8 cellular contexts compared by ENCODE assay signal in the genomic region with DNA sequence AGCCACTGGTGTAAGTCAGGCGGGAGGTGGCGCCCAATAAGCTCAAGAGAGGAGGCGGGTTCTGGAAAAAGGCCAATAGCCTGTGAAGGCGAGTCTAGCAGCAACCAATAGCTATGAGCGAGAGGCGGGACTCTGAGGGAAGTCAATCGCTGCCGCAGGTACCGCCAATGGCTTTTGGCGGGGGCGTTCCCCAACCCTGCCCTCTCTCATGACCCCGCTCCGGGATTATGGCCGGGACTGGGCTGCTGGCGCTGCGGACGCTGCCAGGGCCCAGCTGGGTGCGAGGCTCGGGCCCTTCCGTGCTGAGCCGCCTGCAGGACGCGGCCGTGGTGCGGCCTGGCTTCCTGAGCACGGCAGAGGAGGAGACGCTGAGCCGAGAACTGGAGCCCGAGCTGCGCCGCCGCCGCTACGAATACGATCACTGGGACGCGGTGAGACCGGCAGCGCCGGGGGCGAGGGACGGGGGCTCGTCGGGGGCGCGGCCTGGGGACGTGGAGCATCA. TPM values are rescaled to one million over a fixed set of nuclear protein-coding genes. Genes with fewer than 3 reads are reported as not detected.
DNase-seq lines count a peak whose midpoint lies in the region; ATAC-seq and TF ChIP-seq lines count a peak whose summit lies in the region.

A gene with protein sequence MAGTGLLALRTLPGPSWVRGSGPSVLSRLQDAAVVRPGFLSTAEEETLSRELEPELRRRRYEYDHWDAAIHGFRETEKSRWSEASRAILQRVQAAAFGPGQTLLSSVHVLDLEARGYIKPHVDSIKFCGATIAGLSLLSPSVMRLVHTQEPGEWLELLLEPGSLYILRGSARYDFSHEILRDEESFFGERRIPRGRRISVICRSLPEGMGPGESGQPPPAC (plus strand): TSS at position 201 of the 502 bp plus-strand sequence. CDS start 27 bp downstream, at position 228.

- H3K79me2 ChIP-seq in DOHH2 (ENCODE audit: control insufficient read depth, low read length): no peaks in the 10 kb centered on the region

- peak within 1 kb of the TSS; percentile 83 for H3K27ac ChIP-seq in DOHH2 (ENCODE audit: low read depth, low read length)
- H3K27ac ChIP-seq in RWPE2 (ENCODE audit: poor library complexity, severe bottlenecking): peak within 1 kb of the TSS; percentile 76

- H3K4me3 Mint-ChIP-seq in natural killer cell: peak within 1 kb of the TSS; percentile 91

- no peaks in the 10 kb centered on the region for H3K36me3 Mint-ChIP-seq in natural killer cell

- peak; percentile 99 for DNase-seq in H4 (ENCODE audit: low spot score)
- peak; percentile 100 for DNase-seq in LoVo (ENCODE audit: low spot score)
- DNase-seq in RWPE2 (ENCODE audit: low spot score): peak; percentile 99
- peak; percentile 98 for DNase-seq in activated effector memory CD4-positive, alpha-beta T cell treated with anti-CD3 and anti-CD28 coated beads, Interleukin-2, amount 50 U/mL, for 16 hours
- peak; percentile 100 for DNase-seq in fibroblast of pulmonary artery (ENCODE audit: low read depth)
- peak; percentile 92 for DNase-seq in natural killer cell
- peak; percentile 96 to 99 (median 98) for DNase-seq in stimulated activated naive CD4-positive, alpha-beta T cell (lab: John Stamatoyannopoulos, UW)

- peaks cover 15 to 25% of the 10 kb centered on the region in 2 donors for H3K4me1 Mint-ChIP-seq in natural killer cell

- H3K4me3 ChIP-seq in DOHH2 (ENCODE audit: low read length): peak within 1 kb of the TSS; percentile 98
- H3K4me3 ChIP-seq in RWPE2 (ENCODE audit: severe bottlenecking): peak within 1 kb of the TSS; percentile 73
- peak within 1 kb of the TSS; percentile 79 for H3K4me3 ChIP-seq in fibroblast of pulmonary artery (replicated peaks; ENCODE audit: low read depth, low read length)

- H3K4me2 ChIP-seq in DOHH2 (ENCODE audit: low read length): peak within 1 kb of the TSS; percentile 67

- H3K9me3 ChIP-seq in DOHH2 (ENCODE audit: control insufficient read depth, insufficient read depth, low read length) (no peaks in the 10 kb centered on the region), RWPE2 (ENCODE audit: severe bottlenecking) (no peaks in the 10 kb centered on the region)

- H3F3A ChIP-seq in DOHH2 (ENCODE audit: control insufficient read depth, insufficient read depth): 0 out of 2 replicates have a peak, but pooled peaks cover 5% of the 10 kb centered on the region

- H3K36me3 ChIP-seq in DOHH2 (ENCODE audit: control insufficient read depth, low read length) (peaks cover 17% of the 10 kb centered on the region), RWPE2 (ENCODE audit: low read depth) (no peaks in the 10 kb centered on the region; the same call in 1 of the 2 replicates)

- H3K4me1 ChIP-seq in DOHH2 (ENCODE audit: control insufficient read depth, low read length) (peaks cover 13% of the 10 kb centered on the region), RWPE2 (ENCODE audit: insufficient read depth, poor library complexity, severe bottlenecking) (no peaks in the 10 kb centered on the region)

- peak within 1 kb of the TSS; percentile 88 to 97 for H3K27ac Mint-ChIP-seq in natural killer cell

- H4K20me1 ChIP-seq in DOHH2 (ENCODE audit: control insufficient read depth, insufficient read depth, low read depth, low read length): no peaks in the 10 kb centered on the region

- TF ChIP-seq CTCF in DOHH2 (IDR thresholded peaks at IDR 0.05; ENCODE audit: low read depth, low read length, poor library complexity, severe bottlenecking) (no peak), RWPE2 (IDR thresholded peaks at IDR 0.05; ENCODE audit: poor library complexity, severe bottlenecking) (no peak), fibroblast of pulmonary artery (IDR thresholded peaks at IDR 0.05; ENCODE audit: low read length, missing control alignments) (no peak), natural killer cell (IDR thresholded peaks at IDR 0.05) (no peak)

- H3K9me2 ChIP-seq in DOHH2 (replicated peaks; ENCODE audit: control insufficient read depth, low read length): no peaks in the 10 kb centered on the region

- ATAC-seq in RWPE2 (ENCODE audit: low read depth): peak; percentile 86
- ATAC-seq in natural killer cell: peak; percentile 77 to 89 (median 80)

- no peaks in the 10 kb centered on the region for H3K9me3 Mint-ChIP-seq in natural killer cell

- no peaks in the 10 kb centered on the region for H3K27me3 Mint-ChIP-seq in natural killer cell (ENCODE audit: low read depth in 2 of 2)

- no peaks in the 10 kb centered on the region for H3K27me3 ChIP-seq in DOHH2 (ENCODE audit: control insufficient read depth, low read length)
- H3K27me3 ChIP-seq in RWPE2 (ENCODE audit: insufficient read depth, poor library complexity, severe bottlenecking): no peaks in the 10 kb centered on the region

- intact Hi-C loops in natural killer cell (cut with micrococcal nuclease): loop anchor here (1.0 to 2.0 kb wide), 4 partner anchors 11 to 468 kb away; a partner anchor contains a TSS

RNA-seq across cellular contexts. Expression of the gene that starts here (rescaled TPM):
- total RNA-seq in H4 (2014; rRNA removed; shearing (Covaris generic)): 28.1 and 30.8 TPM in 2 replicates
- 10 to 100 TPM; 23.7 to 30.4 (median 25.9) TPM for total RNA-seq in natural killer cell

Comparison
In these comparisons a context has a peak if more than half of its experiments do, and no peak if none do; other contexts are left out.
1. Peak in every context shown above with its lines: DNase-seq, ATAC-seq, H3K4me3 ChIP-seq and H3K27ac ChIP-seq.